ENCODE assay signal across 1 cellular context in genomic region chr5:134226441-134227192, GRCh38.
TF ChIP-seq lines count a peak whose summit lies in the region.

No MANE protein-coding gene starts in this region.

TF ChIP-seq in HepG2, 621 proteins besides CTCF, POLR2A, EP300 and RAD21 (continued from another document and continues in another):
- TF ChIP-seq NRL (CRISPR knock-in tag; IDR thresholded peaks at IDR 0.05; ENCODE audit: borderline replicate concordance) = no peak
- TF ChIP-seq BRCA1 (CRISPR knock-in tag; IDR thresholded peaks at IDR 0.05) = no peak
- peak; percentile 74; the same call in 1 of the 2 replicates for TF ChIP-seq TAF1 (CRISPR knock-in tag; IDR thresholded peaks at IDR 0.05)
- peak in 1 of 2 experiments; percentile 37; a peak in 1 of 4 replicates for TF ChIP-seq KLF16 (CRISPR knock-in tag; IDR thresholded peaks at IDR 0.05)
- no peak for TF ChIP-seq GLMP (CRISPR knock-in tag; IDR thresholded peaks at IDR 0.05; ENCODE audit: borderline replicate concordance)
- TF ChIP-seq ZNF597 (CRISPR knock-in tag; IDR thresholded peaks at IDR 0.05) = no peak
- no peak for TF ChIP-seq MAZ (IDR thresholded peaks at IDR 0.05; ENCODE audit: borderline replicate concordance, low read depth, low read length)
- TF ChIP-seq MAZ (CRISPR knock-in tag; IDR thresholded peaks at IDR 0.05; ENCODE audit: low read depth) = no peak
- TF ChIP-seq ZFP62 (CRISPR knock-in tag; IDR thresholded peaks at IDR 0.05) = no peak
- TF ChIP-seq HMGA1 (CRISPR knock-in tag; conservative IDR thresholded peaks at IDR 0.05) = no peak
- no peak for TF ChIP-seq SNAPC5 (CRISPR knock-in tag; IDR thresholded peaks at IDR 0.05; ENCODE audit: borderline replicate concordance)
- TF ChIP-seq SNAPC4 (CRISPR knock-in tag; IDR thresholded peaks at IDR 0.05) = 0 out of 2 replicates have a peak, but pooled peaks have one; percentile 20
- no peak for TF ChIP-seq SMARCE1 (IDR thresholded peaks at IDR 0.05; ENCODE audit: borderline replicate concordance)
- TF ChIP-seq RBM39 (IDR thresholded peaks at IDR 0.05; ENCODE audit: low read depth, low read length, poor library complexity, severe bottlenecking) = peak; percentile 12
- 0 out of 2 replicates have a peak, but pooled peaks have one; percentile 44 for TF ChIP-seq MYNN (CRISPR knock-in tag; IDR thresholded peaks at IDR 0.05; ENCODE audit: low read depth)
- peak; percentile 24; the same call in 1 of the 2 replicates for TF ChIP-seq ZNF543 (CRISPR knock-in tag; IDR thresholded peaks at IDR 0.05)
- no peak for TF ChIP-seq ZNF570 (CRISPR knock-in tag; IDR thresholded peaks at IDR 0.05; ENCODE audit: borderline replicate concordance)
- no peak for TF ChIP-seq ZNF646 (CRISPR knock-in tag; IDR thresholded peaks at IDR 0.05)
- 0 out of 2 replicates have a peak, but pooled peaks have one; percentile 67 for TF ChIP-seq PCBP1 (IDR thresholded peaks at IDR 0.05; ENCODE audit: borderline replicate concordance, low read depth, low read length)
- no peak for TF ChIP-seq ATF2 (CRISPR knock-in tag; IDR thresholded peaks at IDR 0.05)
- TF ChIP-seq ZNF549 (CRISPR knock-in tag; IDR thresholded peaks at IDR 0.05) = no peak
- no peak for TF ChIP-seq MATR3 (CRISPR knock-in tag; IDR thresholded peaks at IDR 0.05)
- no peak for TF ChIP-seq FLYWCH1 (CRISPR knock-in tag; IDR thresholded peaks at IDR 0.05)
- no peak for TF ChIP-seq MIER3 (CRISPR knock-in tag; IDR thresholded peaks at IDR 0.05; ENCODE audit: borderline replicate concordance)
- no peak for TF ChIP-seq DPF2 (CRISPR knock-in tag; IDR thresholded peaks at IDR 0.05; ENCODE audit: borderline replicate concordance, low read depth)
- peak; percentile 94 for TF ChIP-seq ZFX (CRISPR knock-in tag; IDR thresholded peaks at IDR 0.05; ENCODE audit: low read depth)
- TF ChIP-seq ZSCAN9 (CRISPR knock-in tag; IDR thresholded peaks at IDR 0.05; ENCODE audit: borderline replicate concordance) = no peak
- no peak for TF ChIP-seq ZNF790 (CRISPR knock-in tag; IDR thresholded peaks at IDR 0.05; ENCODE audit: borderline replicate concordance)
- TF ChIP-seq BATF2 (CRISPR knock-in tag; IDR thresholded peaks at IDR 0.05) = no peak
- TF ChIP-seq ZNF788 (CRISPR knock-in tag; IDR thresholded peaks at IDR 0.05; ENCODE audit: borderline replicate concordance) = 0 out of 2 replicates have a peak, but pooled peaks have one; percentile 2
- no peak for TF ChIP-seq HOXA9 (CRISPR knock-in tag; IDR thresholded peaks at IDR 0.05; ENCODE audit: borderline replicate concordance)
- no peak for TF ChIP-seq KDM5B (CRISPR knock-in tag; IDR thresholded peaks at IDR 0.05; ENCODE audit: borderline replicate concordance)
- 0 out of 2 replicates have a peak, but pooled peaks have one; percentile 27 for TF ChIP-seq ISL2 (CRISPR knock-in tag; IDR thresholded peaks at IDR 0.05)
- TF ChIP-seq ZNF619 (CRISPR knock-in tag; IDR thresholded peaks at IDR 0.05) = peak; percentile 45; the same call in 1 of the 2 replicates
- TF ChIP-seq GATAD1 (CRISPR knock-in tag; IDR thresholded peaks at IDR 0.05) = peak; percentile 16
- no peak for TF ChIP-seq MBD4 (IDR thresholded peaks at IDR 0.05; ENCODE audit: borderline replicate concordance, low read length)
- TF ChIP-seq E2F5 (CRISPR knock-in tag; conservative IDR thresholded peaks at IDR 0.05) = no peak
- peak; percentile 42; the same call in 1 of the 2 replicates for TF ChIP-seq TGIF2 (CRISPR knock-in tag; IDR thresholded peaks at IDR 0.05)
- no peak for TF ChIP-seq NR2F6 (IDR thresholded peaks at IDR 0.05)
- no peak for TF ChIP-seq NR2F6 (CRISPR knock-in tag; IDR thresholded peaks at IDR 0.05)
- TF ChIP-seq ZNF121 (CRISPR knock-in tag; IDR thresholded peaks at IDR 0.05) = no peak
- TF ChIP-seq NCOA5 (CRISPR knock-in tag; IDR thresholded peaks at IDR 0.05) = no peak
- no peak for TF ChIP-seq BHLHE40 (IDR thresholded peaks at IDR 0.05; ENCODE audit: low read length)
- TF ChIP-seq ZNF839 (CRISPR knock-in tag; IDR thresholded peaks at IDR 0.05; ENCODE audit: borderline replicate concordance) = no peak; the same call in 1 of the 2 replicates
